Comparison of ENCODE assay signal across 7 cellular contexts in genomic region chr12:56257071-56257470, GRCh38. TPM values are rescaled to one million over a fixed set of nuclear protein-coding genes. Genes with fewer than 3 reads are reported as not detected.
DNase-seq lines count a peak whose midpoint lies in the region; ATAC-seq lines count a peak whose summit lies in the region.

No MANE protein-coding gene starts in this region.

- H3K36me3 ChIP-seq in HUES6 (ENCODE audit: control insufficient read depth, insufficient read depth, low read length), result peaks cover 42% of the 10 kb centered on the region
- peaks cover 39 to 40% of the 10 kb centered on the region in 2 donors for H3K36me3 ChIP-seq in stomach smooth muscle (ENCODE audit: control insufficient read depth in 2 of 2, insufficient read depth in 2 of 2, low read length in 2 of 2)

- H3K9me3 ChIP-seq in HUES6 (ENCODE audit: control insufficient read depth, insufficient read depth, low read depth, low read length), result no peaks in the 10 kb centered on the region
- H3K9me3 ChIP-seq in stomach smooth muscle (ENCODE audit: control insufficient read depth in 2 of 2, low read length in 2 of 2), result no peaks in the 10 kb centered on the region

- H3K36me3 Mint-ChIP-seq in activated naive CD4-positive, alpha-beta T cell treated with anti-CD3 and anti-CD28 coated beads, Interleukin-2, amount 50 U/mL, for 72 hours, result peaks cover 0 to 12% of the 10 kb centered on the region in 2 donors
- H3K36me3 Mint-ChIP-seq in immature natural killer cell, result peaks cover 3 to 24% (median 10%) of the 10 kb centered on the region in 3 donors

- H3K4me1 ChIP-seq in HUES6 (ENCODE audit: control insufficient read depth, insufficient read depth, low read length) (peaks cover 17% of the 10 kb centered on the region), stomach smooth muscle (ENCODE audit: control insufficient read depth, insufficient read depth, low read length) (peaks cover 28% of the 10 kb centered on the region)

- no peak for DNase-seq in activated naive CD4-positive, alpha-beta T cell treated with anti-CD3 and anti-CD28 coated beads, Interleukin-2, amount 50 U/mL, for 72 hours (ENCODE audit: low spot score in 2 of 2)
- DNase-seq in immature natural killer cell (no peak), NOMO-1 treated with dmso at 0.1 percent for 144 hours (lab: John Stamatoyannopoulos, UW; ENCODE audit: unreplicated experiment) (no peak), iPS-NIHi7 (ENCODE audit: extremely low spot score) (no peak)
- DNase-seq in effector CD4-positive, alpha-beta T cell, result no peak

- no peaks in the 10 kb centered on the region for H3K27me3 ChIP-seq in HUES6 (ENCODE audit: control insufficient read depth, insufficient read depth, low read length)
- H3K27me3 ChIP-seq in stomach smooth muscle (ENCODE audit: control insufficient read depth in 1 of 2, insufficient read depth in 2 of 2, low read length in 2 of 2), result no peaks in the 10 kb centered on the region

- peaks cover 22 to 23% of the 10 kb centered on the region in 2 donors for H3K4me1 Mint-ChIP-seq in immature natural killer cell

- no peak for ATAC-seq in activated naive CD4-positive, alpha-beta T cell treated with anti-CD3 and anti-CD28 coated beads, Interleukin-2, amount 50 U/mL, for 72 hours

- peak overlapping the region; percentile 77 to 85 (median 82) for H3K4me3 Mint-ChIP-seq in immature natural killer cell

- peak overlapping the region; percentile 66 to 86 for H3K27ac Mint-ChIP-seq in activated naive CD4-positive, alpha-beta T cell treated with anti-CD3 and anti-CD28 coated beads, Interleukin-2, amount 50 U/mL, for 72 hours
- H3K27ac Mint-ChIP-seq in immature natural killer cell, result peak overlapping the region; percentile 32 to 76 (median 60)

- H3K27me3 Mint-ChIP-seq in immature natural killer cell (ENCODE audit: low read depth in 3 of 3), result peaks cover 1 to 8% (median 2%) of the 10 kb centered on the region in 3 donors

- no peaks in the 10 kb centered on the region for H3K9me3 Mint-ChIP-seq in activated naive CD4-positive, alpha-beta T cell treated with anti-CD3 and anti-CD28 coated beads, Interleukin-2, amount 50 U/mL, for 72 hours
- H3K9me3 Mint-ChIP-seq in immature natural killer cell, result no peaks in the 10 kb centered on the region

- peak overlapping the region; percentile 99 for H3K4me3 ChIP-seq in HUES6 (ENCODE audit: low read depth, low read length)
- peak overlapping the region; percentile 88 to 96 for H3K4me3 ChIP-seq in stomach smooth muscle (ENCODE audit: low read length in 2 of 2)

- H3K27ac ChIP-seq in HUES6 (ENCODE audit: low read depth, low read length) (no peak overlapping the region), stomach smooth muscle (ENCODE audit: low read length) (peak overlapping the region; percentile 18)

- peak overlapping the region; percentile 89 for H3K9ac ChIP-seq in HUES6 (ENCODE audit: low read length)
- peak overlapping the region; percentile 83 to 92 for H3K9ac ChIP-seq in stomach smooth muscle (ENCODE audit: low read length in 2 of 2)

RNA-seq across cellular contexts. Expression of gene ANKRD52, which starts 1.1 kb away (rescaled TPM):
- 10 to 100 TPM; 26.4 to 35.8 TPM for total RNA-seq in activated naive CD4-positive, alpha-beta T cell treated with anti-CD3 and anti-CD28 coated beads, Interleukin-2, amount 50 U/mL, for 72 hours
- polyA plus RNA-seq in immature natural killer cell, result 10 to 100 TPM in 1 of 3 donors, 1 to 10 TPM in 2; 3.2 to 23.3 (median 3.7) TPM

RNA-seq across cellular contexts. Expression of gene COQ10A, which starts 9.7 kb away (rescaled TPM):
- total RNA-seq in activated naive CD4-positive, alpha-beta T cell treated with anti-CD3 and anti-CD28 coated beads, Interleukin-2, amount 50 U/mL, for 72 hours, result 1 to 10 TPM; 5.2 to 6.3 TPM
- 10 to 100 TPM; 12.0 to 18.6 (median 18.3) TPM for polyA plus RNA-seq in immature natural killer cell

RNA-seq across cellular contexts. Expression of gene SLC39A5, which starts 27.2 kb away (rescaled TPM):
- total RNA-seq in activated naive CD4-positive, alpha-beta T cell treated with anti-CD3 and anti-CD28 coated beads, Interleukin-2, amount 50 U/mL, for 72 hours, result 1 to 10 TPM in 1 of 2 donors, under 1 TPM in 1; 0.51 to 2.0 TPM
- polyA plus RNA-seq in immature natural killer cell, result not detected

RNA-seq across cellular contexts. Expression of gene NABP2, which starts 32.9 kb away (rescaled TPM):
- total RNA-seq in activated naive CD4-positive, alpha-beta T cell treated with anti-CD3 and anti-CD28 coated beads, Interleukin-2, amount 50 U/mL, for 72 hours, result 10 to 100 TPM; 60.7 to 90.5 TPM
- polyA plus RNA-seq in immature natural killer cell, result 1 to 10 TPM; 3.2 to 8.8 (median 6.8) TPM

RNA-seq across cellular contexts. Expression of gene RNF41, which starts 35.3 kb away (rescaled TPM):
- 10 to 100 TPM; 33.4 to 39.0 TPM for total RNA-seq in activated naive CD4-positive, alpha-beta T cell treated with anti-CD3 and anti-CD28 coated beads, Interleukin-2, amount 50 U/mL, for 72 hours
- 10 to 100 TPM; 49.0 to 55.1 (median 49.3) TPM for polyA plus RNA-seq in immature natural killer cell
